Comparison of ENCODE assay signal across 8 cellular contexts in the genomic region with DNA sequence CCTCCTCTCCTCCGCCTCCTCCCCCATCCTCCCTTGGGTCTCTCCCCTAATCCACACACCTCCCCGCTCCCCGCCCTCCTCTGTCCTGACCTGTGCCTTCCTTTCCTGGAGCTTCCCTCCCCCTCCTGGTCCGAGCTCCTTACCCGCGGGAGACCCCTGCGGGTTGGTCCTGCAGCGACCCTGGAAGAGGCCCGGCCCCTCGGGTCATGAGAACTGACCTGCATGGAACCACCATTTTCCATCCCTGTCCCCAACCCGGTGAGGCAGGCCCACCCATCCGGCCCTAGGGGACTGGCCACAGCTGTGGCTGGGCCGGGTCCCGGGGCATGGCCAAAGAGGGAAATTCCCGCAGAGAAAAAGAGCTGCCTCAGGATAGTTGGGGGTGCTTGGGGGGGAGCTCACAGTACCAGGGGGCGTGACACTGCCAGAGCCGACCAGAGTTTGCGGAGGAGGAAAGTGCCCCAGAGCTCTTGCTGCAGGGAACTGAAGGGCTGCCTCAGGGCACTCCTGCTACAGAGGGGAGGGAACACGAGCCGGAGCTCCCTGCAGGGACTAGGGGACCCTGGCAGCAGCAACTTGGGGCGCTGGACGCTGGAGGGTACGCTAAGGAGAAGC. TPM values are rescaled to one million over a fixed set of nuclear protein-coding genes. Genes with fewer than 3 reads are reported as not detected.
DNase-seq lines count a peak whose midpoint lies in the region; ATAC-seq and TF ChIP-seq lines count a peak whose summit lies in the region.

No MANE protein-coding gene starts in this region.

- peaks cover 33% of the 10 kb centered on the region for H3K4me1 Mint-ChIP-seq in activated CD4-positive, alpha-beta T cell treated with anti-CD3 and anti-CD28 coated beads, Interleukin-2, amount 10 ng/mL, durations not matched to agents 24 days and 14 days
- peaks cover 34% of the 10 kb centered on the region for H3K4me1 Mint-ChIP-seq in central memory CD8-positive, alpha-beta T cell
- peaks cover 41 to 42% of the 10 kb centered on the region in 2 donors for H3K4me1 Mint-ChIP-seq in stimulated activated naive B cell treated with anti-CD40 and anti-IgM and Interleukin-4, amounts not matched to agents 10 μg/mL and 1 μg/mL and 100 μg/mL, for 72 hours

- no peaks in the 10 kb centered on the region for H3K36me3 ChIP-seq in OCI-LY7 (ENCODE audit: insufficient read depth, low read length)

- DNase-seq in activated CD4-positive, alpha-beta T cell treated with anti-CD3 and anti-CD28 coated beads, Interleukin-2, amount 10 ng/mL, durations not matched to agents 24 days and 14 days, result no peak
- DNase-seq in activated CD4-positive, alpha-beta T cell treated with anti-CD3 and anti-CD28 coated beads for 4 hours, result no peak
- DNase-seq in OCI-LY7 (ENCODE audit: low spot score) (no peak), activated gamma-delta T cell (lab: John Stamatoyannopoulos, UW) (no peak)
- DNase-seq in central memory CD8-positive, alpha-beta T cell (ENCODE audit: low spot score in 2 of 2), result no peak
- DNase-seq in stimulated activated naive B cell treated with anti-CD40 and anti-IgM and Interleukin-4, amounts not matched to agents 10 μg/mL and 1 μg/mL and 100 μg/mL, for 72 hours, result no peak

- H3K4me3 ChIP-seq in OCI-LY7 (ENCODE audit: low read depth, low read length, poor library complexity, severe bottlenecking), result peak overlapping the region; percentile 68

- POLR2A ChIA-PET in OCI-LY7 (lab: Charles Lee), result interaction anchor here (0.6 to 2.7 kb wide), 11 partner anchors 9 to 970 kb away, joined by 3 to 31 read pairs (median 4); no protein-coding TSS in a partner anchor

- no peaks in the 10 kb centered on the region for H4K20me1 ChIP-seq in OCI-LY7 (ENCODE audit: insufficient read depth, low read length)

- ATAC-seq in HG02610 (IDR thresholded peaks at IDR 0.05; ENCODE audit: unreplicated experiment), result peak; percentile 12
- ATAC-seq in central memory CD8-positive, alpha-beta T cell (replicated peaks; ENCODE audit: extremely low read depth, poor library complexity, severe bottlenecking), result peak; percentile 20
- ATAC-seq in stimulated activated naive B cell treated with anti-CD40 and anti-IgM and Interleukin-4, amounts not matched to agents 10 μg/mL and 1 μg/mL and 100 μg/mL, for 72 hours (replicated peaks), result peak; percentile 52 to 53

- no peaks in the 10 kb centered on the region for H3K9me2 ChIP-seq in OCI-LY7 (ENCODE audit: insufficient read depth, low read length)

- peak overlapping the region; percentile 77 for H3K4me3 Mint-ChIP-seq in activated CD4-positive, alpha-beta T cell treated with anti-CD3 and anti-CD28 coated beads, Interleukin-2, amount 10 ng/mL, durations not matched to agents 24 days and 14 days
- peak overlapping the region; percentile 82 for H3K4me3 Mint-ChIP-seq in central memory CD8-positive, alpha-beta T cell
- H3K4me3 Mint-ChIP-seq in stimulated activated naive B cell treated with anti-CD40 and anti-IgM and Interleukin-4, amounts not matched to agents 10 μg/mL and 1 μg/mL and 100 μg/mL, for 72 hours, result peak overlapping the region; percentile 87 to 88

- CTCF ChIA-PET in OCI-LY7 (lab: Charles Lee; ENCODE audit: unreplicated experiment), result interaction anchor here (0.6 to 2.0 kb wide), 10 partner anchors 8 to 56 kb away, joined by 3 to 16 read pairs (median 6); no protein-coding TSS in a partner anchor

- no peaks in the 10 kb centered on the region for H3K27me3 ChIP-seq in layer of hippocampus (ENCODE audit: control insufficient read depth, insufficient read depth, low read length)

- peak overlapping the region; percentile 87 for H3K4me2 ChIP-seq in OCI-LY7 (ENCODE audit: low read length)

- BruUV-seq in OCI-LY7 (replicated peaks; lab: Mats Ljungman, UMichigan), result no TSS peak

- TF ChIP-seq CTCF in OCI-LY7 (conservative IDR thresholded peaks at IDR 0.05; ENCODE audit: low read length), result 0 out of 2 replicates have a peak, but pooled peaks have one; percentile 21

- H2AFZ ChIP-seq in OCI-LY7 (ENCODE audit: low read length), result peak overlapping the region; percentile 60; the same call in 1 of the 2 replicates

- H3K27ac Mint-ChIP-seq in activated CD4-positive, alpha-beta T cell treated with anti-CD3 and anti-CD28 coated beads, Interleukin-2, amount 10 ng/mL, durations not matched to agents 24 days and 14 days, result no peak overlapping the region
- H3K27ac Mint-ChIP-seq in central memory CD8-positive, alpha-beta T cell (ENCODE audit: low read depth), result peak overlapping the region; percentile 83
- peak overlapping the region; percentile 80 for H3K27ac Mint-ChIP-seq in stimulated activated naive B cell treated with anti-CD40 and anti-IgM and Interleukin-4, amounts not matched to agents 10 μg/mL and 1 μg/mL and 100 μg/mL, for 72 hours

- H3K36me3 Mint-ChIP-seq in activated CD4-positive, alpha-beta T cell treated with anti-CD3 and anti-CD28 coated beads, Interleukin-2, amount 10 ng/mL, durations not matched to agents 24 days and 14 days (ENCODE audit: low read depth), result peaks cover 1% of the 10 kb centered on the region
- H3K36me3 Mint-ChIP-seq in central memory CD8-positive, alpha-beta T cell (ENCODE audit: insufficient read depth), result peaks cover 3% of the 10 kb centered on the region
- H3K36me3 Mint-ChIP-seq in stimulated activated naive B cell treated with anti-CD40 and anti-IgM and Interleukin-4, amounts not matched to agents 10 μg/mL and 1 μg/mL and 100 μg/mL, for 72 hours, result no peaks in the 10 kb centered on the region

- no peaks in the 10 kb centered on the region for H3K79me2 ChIP-seq in OCI-LY7 (ENCODE audit: insufficient read depth, low read depth, low read length)

- peak overlapping the region; percentile 20 for H3K27ac ChIP-seq in OCI-LY7 (ENCODE audit: low read depth, low read length, poor library complexity, severe bottlenecking)
- H3K27ac ChIP-seq in layer of hippocampus (ENCODE audit: low read depth, low read length), result peak overlapping the region; percentile 86

- no peaks in the 10 kb centered on the region for H3K9me3 Mint-ChIP-seq in activated CD4-positive, alpha-beta T cell treated with anti-CD3 and anti-CD28 coated beads, Interleukin-2, amount 10 ng/mL, durations not matched to agents 24 days and 14 days
- H3K9me3 Mint-ChIP-seq in central memory CD8-positive, alpha-beta T cell, result no peaks in the 10 kb centered on the region
- no peaks in the 10 kb centered on the region for H3K9me3 Mint-ChIP-seq in stimulated activated naive B cell treated with anti-CD40 and anti-IgM and Interleukin-4, amounts not matched to agents 10 μg/mL and 1 μg/mL and 100 μg/mL, for 72 hours

- intact Hi-C loops in activated CD4-positive, alpha-beta T cell treated with anti-CD3 and anti-CD28 coated beads, Interleukin-2, amount 10 ng/mL, durations not matched to agents 24 days and 14 days (cut with micrococcal nuclease), result loop anchor here (1.0 kb wide), 1 partner anchor 22 kb away; no protein-coding TSS in a partner anchor
- intact Hi-C loops in OCI-LY7 (cut with micrococcal nuclease; ENCODE audit: unreplicated experiment), result loop anchor here (1.0 to 2.0 kb wide), 2 partner anchors 16 to 33 kb away; no protein-coding TSS in a partner anchor

- H3K9me3 ChIP-seq in OCI-LY7 (ENCODE audit: low read length), result no peaks in the 10 kb centered on the region

- peaks cover 74% of the 10 kb centered on the region for H3K27me3 Mint-ChIP-seq in activated CD4-positive, alpha-beta T cell treated with anti-CD3 and anti-CD28 coated beads, Interleukin-2, amount 10 ng/mL, durations not matched to agents 24 days and 14 days
- peaks cover 84% of the 10 kb centered on the region for H3K27me3 Mint-ChIP-seq in central memory CD8-positive, alpha-beta T cell
- H3K27me3 Mint-ChIP-seq in stimulated activated naive B cell treated with anti-CD40 and anti-IgM and Interleukin-4, amounts not matched to agents 10 μg/mL and 1 μg/mL and 100 μg/mL, for 72 hours, result peaks cover 26 to 32% of the 10 kb centered on the region in 2 donors

- H3K4me1 ChIP-seq in OCI-LY7 (ENCODE audit: insufficient read depth, low read length, poor library complexity, severe bottlenecking), result peaks cover 41% of the 10 kb centered on the region

RNA-seq across cellular contexts. Expression of a gene that starts 0.6 kb away (rescaled TPM):
- not detected in 2 replicates for total RNA-seq in activated CD4-positive, alpha-beta T cell treated with anti-CD3 and anti-CD28 coated beads, Interleukin-2, amount 10 ng/mL, durations not matched to agents 24 days and 14 days
- 1.3 and 4.3 TPM in 2 replicates for total RNA-seq in OCI-LY7 (2014; rRNA removed; shearing (Covaris generic))
- total RNA-seq in OCI-LY7 (2022), result 2.0 TPM in 2 replicates

RNA-seq across cellular contexts. Expression of a gene that starts 13.1 kb away (rescaled TPM):
- total RNA-seq in activated CD4-positive, alpha-beta T cell treated with anti-CD3 and anti-CD28 coated beads, Interleukin-2, amount 10 ng/mL, durations not matched to agents 24 days and 14 days, result not detected in 2 replicates
- not detected in 2 replicates for total RNA-seq in OCI-LY7 (2014; rRNA removed; shearing (Covaris generic))
- total RNA-seq in OCI-LY7 (2022), result not detected in 2 replicates

RNA-seq across cellular contexts. Expression of a gene that starts 27.7 kb away (rescaled TPM):
- 6.5 and 8.3 TPM in 2 replicates for total RNA-seq in activated CD4-positive, alpha-beta T cell treated with anti-CD3 and anti-CD28 coated beads, Interleukin-2, amount 10 ng/mL, durations not matched to agents 24 days and 14 days
- total RNA-seq in OCI-LY7 (2014; rRNA removed; shearing (Covaris generic)), result 5.2 and 9.8 TPM in 2 replicates
- total RNA-seq in OCI-LY7 (2022), result 13.2 and 15.5 TPM in 2 replicates

RNA-seq across cellular contexts. Expression of a gene that starts 28.6 kb away (rescaled TPM):
- total RNA-seq in activated CD4-positive, alpha-beta T cell treated with anti-CD3 and anti-CD28 coated beads, Interleukin-2, amount 10 ng/mL, durations not matched to agents 24 days and 14 days, result not detected in 2 replicates
- not detected in 2 replicates for total RNA-seq in OCI-LY7 (2014; rRNA removed; shearing (Covaris generic))
- total RNA-seq in OCI-LY7 (2022), result not detected in 2 replicates

RNA-seq across cellular contexts. Expression of a gene that starts 30.1 kb away (rescaled TPM):
- not detected in 2 replicates for total RNA-seq in activated CD4-positive, alpha-beta T cell treated with anti-CD3 and anti-CD28 coated beads, Interleukin-2, amount 10 ng/mL, durations not matched to agents 24 days and 14 days
- total RNA-seq in OCI-LY7 (2014; rRNA removed; shearing (Covaris generic)), result 1.2 TPM in 1 of 2 replicates, not detected in the other
- 0.88 and 0.89 TPM in 2 replicates for total RNA-seq in OCI-LY7 (2022)
